18 cellular contexts compared by ENCODE assay signal in the genomic region with DNA sequence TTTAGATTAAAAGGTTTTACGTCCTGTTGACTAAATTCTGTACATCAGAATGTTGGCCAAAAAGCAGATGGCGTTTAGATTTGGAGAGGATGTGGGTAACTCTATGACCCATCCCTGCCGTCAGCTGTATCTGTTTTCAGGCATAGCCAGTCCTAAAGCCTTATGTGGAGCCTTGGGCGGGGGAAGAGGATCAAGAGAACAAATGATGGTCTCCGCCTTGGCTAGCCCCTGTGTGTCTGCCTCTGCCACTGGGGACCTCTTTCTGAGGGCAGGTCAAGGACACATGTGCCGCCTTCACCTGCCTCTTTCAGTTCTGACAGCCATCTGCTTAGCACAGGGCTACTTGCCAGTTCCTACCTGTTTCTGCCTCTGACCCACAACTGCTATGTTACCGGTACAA. TPM values are rescaled to one million over a fixed set of nuclear protein-coding genes. Genes with fewer than 3 reads are reported as not detected.
DNase-seq lines count a peak whose midpoint lies in the region; ATAC-seq lines count a peak whose summit lies in the region.
"Had no signal": no experiment of that assay in that cellular context is flagged by ENCODE, and none has a peak within 500 bp of the region (broad histone marks: within the 10 kb centered on the region; RNA-seq: fewer than 3 reads in every experiment).

No MANE protein-coding gene starts in this region.

- H3K4me1 Mint-ChIP-seq in activated CD8-positive, alpha-beta T cell treated with anti-CD3 and anti-CD28 coated beads, Interleukin-2, amount 10 ng/mL, durations not matched to agents 7 days and 5 days (ENCODE audit: low read depth) = peaks cover 22% of the 10 kb centered on the region
- H3K4me1 Mint-ChIP-seq in activated naive CD8-positive, alpha-beta T cell treated with anti-CD3 and anti-CD28 coated beads, Interleukin-2, amount 50 U/mL, for 24 hours = peaks cover 17% of the 10 kb centered on the region

- peak overlapping the region; percentile 84 for H3K27ac Mint-ChIP-seq in activated CD8-positive, alpha-beta T cell treated with anti-CD3 and anti-CD28 coated beads, Interleukin-2, amount 10 ng/mL, durations not matched to agents 7 days and 5 days
- H3K27ac Mint-ChIP-seq in activated naive CD8-positive, alpha-beta T cell treated with anti-CD3 and anti-CD28 coated beads, Interleukin-2, amount 50 U/mL, for 24 hours = peak overlapping the region; percentile 46

- CTCF ChIA-PET in activated CD8-positive, alpha-beta T cell treated with anti-CD3 and anti-CD28 coated beads, Interleukin-2, amount 10 ng/mL, durations not matched to agents 7 days and 5 days (lab: Charles Lee) = interaction anchor here (1.0 kb wide), 1 partner anchor 160 kb away, joined by 3 read pairs; no protein-coding TSS in a partner anchor

- peak; percentile 56 for DNase-seq in activated CD4-positive, alpha-beta T cell treated with anti-CD3 and anti-CD28 coated beads for 48 hours
- no peak for DNase-seq in activated CD4-positive, alpha-beta T cell treated with anti-CD3 and anti-CD28 coated beads for 1 hour
- peak; percentile 72 for DNase-seq in activated CD8-positive, alpha-beta T cell treated with anti-CD3 and anti-CD28 coated beads, Interleukin-2, amount 10 ng/mL, durations not matched to agents 7 days and 5 days
- DNase-seq in activated naive CD8-positive, alpha-beta T cell treated with anti-CD3 and anti-CD28 coated beads, Interleukin-2, amount 50 U/mL, for 24 hours = peak; percentile 30
- peak; percentile 28 to 42 for DNase-seq in stimulated activated CD8-positive, alpha-beta memory T cell treated with anti-CD3 and anti-CD28 coated beads, Interleukin-15, amount 100 ng/mL, for 48 hours (ENCODE audit: low read depth in 2 of 2)
- no peak for DNase-seq in effector CD8-positive, alpha-beta T cell (lab: John Stamatoyannopoulos, UW)
- no peak for DNase-seq in nucleus accumbens (lab: John Stamatoyannopoulos, UW)
- DNase-seq: 8988T, glutamatergic neuron, H7, mesendoderm, NCI-H187 treated with DMSO at 0.1 percent for 48 hours, NCI-H526 treated with DMSO at 0.1 percent for 48 hours, right lobe of liver had no signal

- peaks cover 54% of the 10 kb centered on the region for H3K36me3 Mint-ChIP-seq in activated CD8-positive, alpha-beta T cell treated with anti-CD3 and anti-CD28 coated beads, Interleukin-2, amount 10 ng/mL, durations not matched to agents 7 days and 5 days (ENCODE audit: low read depth)
- H3K36me3 Mint-ChIP-seq in activated naive CD8-positive, alpha-beta T cell treated with anti-CD3 and anti-CD28 coated beads, Interleukin-2, amount 50 U/mL, for 24 hours (ENCODE audit: low read depth) = peaks cover 49% of the 10 kb centered on the region

- H3K9me3 Mint-ChIP-seq in activated CD8-positive, alpha-beta T cell treated with anti-CD3 and anti-CD28 coated beads, Interleukin-2, amount 10 ng/mL, durations not matched to agents 7 days and 5 days (ENCODE audit: insufficient read depth) = no peaks in the 10 kb centered on the region
- no peaks in the 10 kb centered on the region for H3K9me3 Mint-ChIP-seq in activated naive CD8-positive, alpha-beta T cell treated with anti-CD3 and anti-CD28 coated beads, Interleukin-2, amount 50 U/mL, for 24 hours

- H3K4me3 Mint-ChIP-seq in activated CD8-positive, alpha-beta T cell treated with anti-CD3 and anti-CD28 coated beads, Interleukin-2, amount 10 ng/mL, durations not matched to agents 7 days and 5 days = no peak overlapping the region
- no peak overlapping the region for H3K4me3 Mint-ChIP-seq in activated naive CD8-positive, alpha-beta T cell treated with anti-CD3 and anti-CD28 coated beads, Interleukin-2, amount 50 U/mL, for 24 hours

- no peaks in the 10 kb centered on the region for H3K27me3 Mint-ChIP-seq in activated CD8-positive, alpha-beta T cell treated with anti-CD3 and anti-CD28 coated beads, Interleukin-2, amount 10 ng/mL, durations not matched to agents 7 days and 5 days (ENCODE audit: low read depth)
- no peaks in the 10 kb centered on the region for H3K27me3 Mint-ChIP-seq in activated naive CD8-positive, alpha-beta T cell treated with anti-CD3 and anti-CD28 coated beads, Interleukin-2, amount 50 U/mL, for 24 hours

- POLR2A ChIA-PET in activated CD8-positive, alpha-beta T cell treated with anti-CD3 and anti-CD28 coated beads, Interleukin-2, amount 10 ng/mL, durations not matched to agents 7 days and 5 days (lab: Charles Lee) = interaction anchor here (1.0 to 1.1 kb wide), 2 partner anchors 23 to 25 kb away, joined by 3 to 4 read pairs; no protein-coding TSS in a partner anchor

- ATAC-seq in activated CD8-positive, alpha-beta T cell treated with anti-CD3 and anti-CD28 coated beads, Interleukin-2, amount 10 ng/mL, durations not matched to agents 7 days and 5 days = peak; percentile 87
- ATAC-seq in activated naive CD8-positive, alpha-beta T cell treated with anti-CD3 and anti-CD28 coated beads, Interleukin-2, amount 50 U/mL, for 24 hours = peak; percentile 88
- ATAC-seq in GM18868 (IDR thresholded peaks at IDR 0.05; ENCODE audit: unreplicated experiment) = no peak
- ATAC-seq: esophagus mucosa, GM12878, Panc1 had no signal

RNA-seq across cellular contexts. Expression of a gene that starts 24.1 kb away (rescaled TPM):
- 10 to 100 TPM; 17.8 to 19.4 TPM for total RNA-seq in activated CD8-positive, alpha-beta T cell treated with anti-CD3 and anti-CD28 coated beads, Interleukin-2, amount 10 ng/mL, durations not matched to agents 7 days and 5 days

Comparison
In these comparisons a context has a peak if more than half of its experiments do, and no peak if none do; other contexts are left out.
1. DNase-seq: peak in activated CD4-positive, alpha-beta T cell treated with anti-CD3 and anti-CD28 coated beads for 48 hours (single experiment), activated CD8-positive, alpha-beta T cell treated with anti-CD3 and anti-CD28 coated beads, Interleukin-2, amount 10 ng/mL, durations not matched to agents 7 days and 5 days (single experiment), activated naive CD8-positive, alpha-beta T cell treated with anti-CD3 and anti-CD28 coated beads, Interleukin-2, amount 50 U/mL, for 24 hours (single experiment) and stimulated activated CD8-positive, alpha-beta memory T cell treated with anti-CD3 and anti-CD28 coated beads, Interleukin-15, amount 100 ng/mL, for 48 hours (2 of 2); none in activated CD4-positive, alpha-beta T cell treated with anti-CD3 and anti-CD28 coated beads for 1 hour (single experiment), effector CD8-positive, alpha-beta T cell (single experiment) and nucleus accumbens (0 of 56).